In genomic region chr11:94782446-94782845, GRCh38 we compare ENCODE assay signal across 29 cellular contexts. TPM values are rescaled to one million over a fixed set of nuclear protein-coding genes. Genes with fewer than 3 reads are reported as not detected.
DNase-seq lines count a peak whose midpoint lies in the region; ATAC-seq and TF ChIP-seq lines count a peak whose summit lies in the region.
"Had no signal": no experiment of that assay in that cellular context is flagged by ENCODE, and none has a peak within 500 bp of the region (broad histone marks: within the 10 kb centered on the region; RNA-seq: fewer than 3 reads in every experiment).

No MANE protein-coding gene starts in this region.

- H3K23ac ChIP-seq in H9 (ENCODE audit: insufficient read length, low read depth, low read length) = no peak overlapping the region

- H3K27me3 ChIP-seq in right atrium auricular region (no peaks in the 10 kb centered on the region), muscle layer of duodenum (ENCODE audit: low read depth, low read length) (no peaks in the 10 kb centered on the region), H9 (ENCODE audit: insufficient read depth, low read length) (no peaks in the 10 kb centered on the region)
- H3K27me3 ChIP-seq: BLaER1, neural progenitor cell, tibial artery had no signal

- H3K9me3 ChIP-seq in right atrium auricular region (no peaks in the 10 kb centered on the region), muscle layer of duodenum (ENCODE audit: control insufficient read depth in 1 of 2, low read length in 2 of 2) (no peaks in the 10 kb centered on the region), H9 (ENCODE audit: control insufficient read depth, low read depth, low read length) (no peaks in the 10 kb centered on the region)
- H3K9me3 ChIP-seq: BLaER1, tibial artery had no signal

- H4K5ac ChIP-seq in H9 (ENCODE audit: insufficient read length, low read depth, low read length) = no peak overlapping the region

- intact Hi-C loops in Right ventricle myocardium superior (cut with DNase I) = no loop called here

- H4K20me1 ChIP-seq in H9 (ENCODE audit: control insufficient read depth, insufficient read depth, insufficient read length) = no peaks in the 10 kb centered on the region

- H2AFZ ChIP-seq in H9 (ENCODE audit: low read length) = no peak overlapping the region
- H2AFZ ChIP-seq: neural progenitor cell had no signal

- no peaks in the 10 kb centered on the region for H3K36me3 ChIP-seq in right atrium auricular region
- peaks cover 0 to 5% of the 10 kb centered on the region in 2 donors for H3K36me3 ChIP-seq in muscle layer of duodenum (ENCODE audit: control insufficient read depth in 1 of 2, insufficient read depth in 2 of 2, low read length in 2 of 2)
- H3K36me3 ChIP-seq: BLaER1, neural progenitor cell, tibial artery had no signal

- H3K27ac Mint-ChIP-seq in H9 (no peak overlapping the region), immature natural killer cell (no peak overlapping the region)
- no peak overlapping the region for H3K27ac Mint-ChIP-seq in T-helper 2 cell treated with Interferon-gamma antibody and Interleukin-4, amounts not matched to agents 5 μg/mL and 100 μg/mL, for 36 hours
- H3K27ac Mint-ChIP-seq: activated naive CD8-positive, alpha-beta T cell treated with anti-CD3 and anti-CD28 coated beads, Interleukin-2, amount 10 ng/mL, durations not matched to agents 7 days and 5 days; neural progenitor cell; progenitor cell of endocrine pancreas; stimulated activated naive CD8-positive, alpha-beta T cell treated with anti-CD3 and anti-CD28 coated beads, Interleukin-15, amount 100 ng/mL, for 72 hours had no signal

- H2AK5ac ChIP-seq in H9 (ENCODE audit: insufficient read length, low read length) = no peak overlapping the region

- H3K4me1 Mint-ChIP-seq in H9 = peaks cover 28 to 36% of the 10 kb centered on the region in 2 experiments
- H3K4me1 Mint-ChIP-seq in T-helper 2 cell treated with Interferon-gamma antibody and Interleukin-4, amounts not matched to agents 5 μg/mL and 100 μg/mL, for 36 hours (ENCODE audit: low read depth) = peaks cover 22% of the 10 kb centered on the region
- peaks cover 16 to 18% of the 10 kb centered on the region in 2 donors for H3K4me1 Mint-ChIP-seq in immature natural killer cell

- H3K4me3 ChIP-seq in right atrium auricular region (no peak overlapping the region), cardiac fibroblast (replicated peaks in 1 of 2; ENCODE audit: low read depth in 2 of 2, low read length in 2 of 2) (no peak overlapping the region), muscle layer of duodenum (ENCODE audit: low read depth in 1 of 2, low read length in 2 of 2) (no peak overlapping the region)
- H3K4me3 ChIP-seq: BLaER1, K562, neural progenitor cell, skin epidermis, tibial artery had no signal

- H2BK15ac ChIP-seq in H9 (ENCODE audit: low read depth, low read length) = no peak overlapping the region

- H3K79me2 ChIP-seq in H9 (ENCODE audit: insufficient read depth, low read length) = peaks cover 3% of the 10 kb centered on the region; the same call in 1 of the 2 replicates

- H4K8ac ChIP-seq in H9 (replicated peaks; ENCODE audit: insufficient read length, low read depth, low read length) = no peak overlapping the region

- peak; percentile 30 for ATAC-seq in Right ventricle myocardium superior (ENCODE audit: poor library complexity)
- ATAC-seq: K562; stimulated activated naive CD8-positive, alpha-beta T cell treated with anti-CD3 and anti-CD28 coated beads, Interleukin-15, amount 100 ng/mL, for 72 hours had no signal

- H3K9me3 Mint-ChIP-seq in H9 (no peaks in the 10 kb centered on the region), immature natural killer cell (no peaks in the 10 kb centered on the region)
- H3K9me3 Mint-ChIP-seq in T-helper 2 cell treated with Interferon-gamma antibody and Interleukin-4, amounts not matched to agents 5 μg/mL and 100 μg/mL, for 36 hours = no peaks in the 10 kb centered on the region
- H3K9me3 Mint-ChIP-seq: activated naive CD8-positive, alpha-beta T cell treated with anti-CD3 and anti-CD28 coated beads, Interleukin-2, amount 10 ng/mL, durations not matched to agents 7 days and 5 days; stimulated activated naive CD8-positive, alpha-beta T cell treated with anti-CD3 and anti-CD28 coated beads, Interleukin-15, amount 100 ng/mL, for 72 hours had no signal

- H3K27me3 Mint-ChIP-seq in H9 (ENCODE audit: low read depth) (no peaks in the 10 kb centered on the region), immature natural killer cell (ENCODE audit: low read depth in 3 of 3) (no peaks in the 10 kb centered on the region)
- peaks cover 24% of the 10 kb centered on the region for H3K27me3 Mint-ChIP-seq in T-helper 2 cell treated with Interferon-gamma antibody and Interleukin-4, amounts not matched to agents 5 μg/mL and 100 μg/mL, for 36 hours (ENCODE audit: low read depth)
- H3K27me3 Mint-ChIP-seq: progenitor cell of endocrine pancreas had no signal

- no peaks in the 10 kb centered on the region; a peak in 1 of 7 replicates for H3K36me3 Mint-ChIP-seq in H9 (ENCODE audit: insufficient read depth in 1 of 3, low read depth in 3 of 3)
- H3K36me3 Mint-ChIP-seq in T-helper 2 cell treated with Interferon-gamma antibody and Interleukin-4, amounts not matched to agents 5 μg/mL and 100 μg/mL, for 36 hours (ENCODE audit: low read depth) = no peaks in the 10 kb centered on the region
- H3K36me3 Mint-ChIP-seq in immature natural killer cell = no peaks in the 10 kb centered on the region
- H3K36me3 Mint-ChIP-seq: activated naive CD8-positive, alpha-beta T cell treated with anti-CD3 and anti-CD28 coated beads, Interleukin-2, amount 10 ng/mL, durations not matched to agents 7 days and 5 days had no signal

- no peak overlapping the region; a peak in 1 of 5 replicates for H3K4me3 Mint-ChIP-seq in H9
- no peak overlapping the region for H3K4me3 Mint-ChIP-seq in T-helper 2 cell treated with Interferon-gamma antibody and Interleukin-4, amounts not matched to agents 5 μg/mL and 100 μg/mL, for 36 hours
- H3K4me3 Mint-ChIP-seq in immature natural killer cell = no peak overlapping the region
- H3K4me3 Mint-ChIP-seq: activated naive CD8-positive, alpha-beta T cell treated with anti-CD3 and anti-CD28 coated beads, Interleukin-2, amount 10 ng/mL, durations not matched to agents 7 days and 5 days; neural progenitor cell; stimulated activated naive CD8-positive, alpha-beta T cell treated with anti-CD3 and anti-CD28 coated beads, Interleukin-15, amount 100 ng/mL, for 72 hours had no signal

- no peak overlapping the region for H3T11ph ChIP-seq in H9 (ENCODE audit: low read length)

- WGBS in H9 (ENCODE audit: extremely low coverage, insufficient read length, low lambda C conversion rate) = no CpG with 5 or more reads among the region's 1 CpG

- H2BK5ac ChIP-seq in H9 (ENCODE audit: insufficient read length, low read length) = no peak overlapping the region

- H3K27ac ChIP-seq in right atrium auricular region (no peak overlapping the region), muscle layer of duodenum (ENCODE audit: low read length) (peak overlapping the region; percentile 61), H9 (ENCODE audit: insufficient read length, low read depth, low read length) (no peak overlapping the region)
- H3K27ac ChIP-seq: BLaER1, neural progenitor cell, RWPE1, tibial artery had no signal

- no peak overlapping the region for H3K4me2 ChIP-seq in H9 (ENCODE audit: insufficient read depth, insufficient read length, low read length)
- H3K4me2 ChIP-seq: BLaER1, neural progenitor cell had no signal

- H4K91ac ChIP-seq in H9 (ENCODE audit: insufficient read length, low read depth, low read length) = no peak overlapping the region

- H3K23me2 ChIP-seq in H9 (ENCODE audit: insufficient read length, low read depth, low read length, poor library complexity, severe bottlenecking) = no peaks in the 10 kb centered on the region

- no peak overlapping the region for H2BK12ac ChIP-seq in H9 (ENCODE audit: insufficient read length, low read depth, low read length)

- DNase-seq in Right ventricle myocardium superior (no peak), right atrium auricular region (ENCODE audit: low spot score) (no peak), cardiac fibroblast (ENCODE audit: low read depth in 2 of 2) (peak; percentile 50 to 53), NCI-H2196 (lab: John Stamatoyannopoulos, UW; ENCODE audit: unreplicated experiment) (no peak), H9 (no peak), immature natural killer cell (no peak)
- no peak for DNase-seq in T-helper 2 cell treated with Interferon-gamma antibody and Interleukin-4, amounts not matched to agents 5 μg/mL and 100 μg/mL, for 36 hours (ENCODE audit: low spot score)
- DNase-seq: ACHN; activated CD4-positive, alpha-beta T cell treated with anti-CD3 and anti-CD28 coated beads for 4 hours; activated effector memory CD4-positive, alpha-beta T cell treated with anti-CD3 and anti-CD28 coated beads, Interleukin-2, amount 50 U/mL, for 16 hours; activated naive CD8-positive, alpha-beta T cell treated with anti-CD3 and anti-CD28 coated beads, Interleukin-2, amount 10 ng/mL, durations not matched to agents 7 days and 5 days; activated T-cell treated with anti-CD3 and anti-CD28 coated beads, Interleukin-2, amount 50 U/mL, for 1 hour; H7; head of caudate nucleus; NCI-H1417; NCI-H2081; NCI-H82; stimulated activated CD4-positive, alpha-beta T cell treated with anti-CD3 and anti-CD28 coated beads, Interleukin-1b, Interleukin-23, amount 100 ng/mL, for 48 hours; stimulated activated CD8-positive, alpha-beta memory T cell treated with anti-CD3 and anti-CD28 coated beads, Interleukin-4, amount 100 ng/mL, for 48 hours; stimulated activated naive CD8-positive, alpha-beta T cell treated with anti-CD3 and anti-CD28 coated beads, Interleukin-15, amount 100 ng/mL, for 72 hours; tibial artery had no signal

- no peak overlapping the region for H3K14ac ChIP-seq in H9 (ENCODE audit: insufficient read depth, low read length)

- H3K9ac ChIP-seq in H9 (ENCODE audit: extremely low read depth, insufficient read length, low read length) = no peak overlapping the region
- H3K9ac ChIP-seq: BLaER1, neural progenitor cell had no signal

- TF ChIP-seq CTCF in right atrium auricular region (IDR thresholded peaks at IDR 0.05) (no peak), cardiac fibroblast (IDR thresholded peaks at IDR 0.05; ENCODE audit: low read depth, low read length) (no peak), H9 (conservative IDR thresholded peaks at IDR 0.05) (no peak)

- H3K4me1 ChIP-seq in right atrium auricular region (peaks cover 0 to 69% of the 10 kb centered on the region in 2 donors), muscle layer of duodenum (ENCODE audit: control insufficient read depth in 1 of 2, insufficient read depth in 2 of 2, low read length in 2 of 2) (peaks cover 4 to 46% of the 10 kb centered on the region in 2 donors), H9 (ENCODE audit: insufficient read depth, low read length) (no peaks in the 10 kb centered on the region; the same call in none of the 2 replicates)

- no peak overlapping the region for H3K4ac ChIP-seq in H9 (ENCODE audit: low read depth, low read length)

- no peak overlapping the region for H3K56ac ChIP-seq in H9 (ENCODE audit: insufficient read length, low read depth, low read length)

- no peak overlapping the region for H2BK20ac ChIP-seq in H9 (ENCODE audit: low read depth, low read length, poor library complexity, severe bottlenecking)

- no peak overlapping the region for H2BK120ac ChIP-seq in H9 (ENCODE audit: low read depth, low read length, poor library complexity, severe bottlenecking)

- no peak overlapping the region for H3K18ac ChIP-seq in H9 (ENCODE audit: insufficient read length, low read depth, low read length)

- H3K79me1 ChIP-seq in H9 (ENCODE audit: insufficient read depth, low read depth, low read length, poor library complexity, severe bottlenecking) = peaks cover 5% of the 10 kb centered on the region

RNA-seq across cellular contexts. Expression of gene AMOTL1, which starts 14.3 kb away (rescaled TPM):
- total RNA-seq in Right ventricle myocardium superior = 45.5 TPM
- 10 to 100 TPM; 56.7 to 59.5 TPM for total RNA-seq in right atrium auricular region
- total RNA-seq in H9 (2021) = 18.5 and 20.2 TPM in 2 replicates
- polyA plus RNA-seq in immature natural killer cell = 1 to 10 TPM in 1 of 3 donors, under 1 TPM in 1, not detected in 1; 0.14 to 1.7 TPM
- total RNA-seq: HT-29 had no signal

Comparison
In these comparisons a context has a peak if more than half of its experiments do, and no peak if none do; other contexts are left out.
1. DNase-seq: peak in cardiac fibroblast (2 of 2); none in Right ventricle myocardium superior (single experiment), right atrium auricular region (single experiment), NCI-H2196 (single experiment), H9 (single experiment), T-helper 2 cell treated with Interferon-gamma antibody and Interleukin-4, amounts not matched to agents 5 μg/mL and 100 μg/mL, for 36 hours (single experiment) and immature natural killer cell (0 of 3).